ENCODE assay signal across 32 cellular contexts in the genomic region with DNA sequence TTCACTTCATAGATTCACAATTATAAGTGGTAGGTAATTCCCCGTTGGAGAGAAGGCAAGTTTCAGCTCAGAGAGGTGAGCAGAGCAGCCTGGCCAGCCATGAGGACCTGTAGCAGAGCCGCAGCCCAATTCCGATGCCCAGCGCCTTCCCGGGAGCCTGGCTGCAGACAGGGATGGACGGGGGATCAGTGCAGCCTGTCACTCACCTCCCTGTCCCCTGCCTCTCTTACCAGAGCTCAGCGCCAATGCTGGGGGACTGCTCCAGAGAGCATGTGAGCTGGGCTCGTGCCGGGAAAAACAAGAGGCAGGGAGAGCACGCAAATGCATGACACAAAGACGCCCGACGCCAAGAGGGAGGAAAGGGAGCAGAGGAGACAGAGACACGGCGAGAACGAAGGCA.
"Had no signal": no experiment of that assay in that cellular context is flagged by ENCODE, and none has a peak within 500 bp of the region (broad histone marks: within the 10 kb centered on the region; RNA-seq: fewer than 3 reads in every experiment).

No MANE protein-coding gene starts in this region.

- FAIRE-seq: keratinocyte had no signal

- H3K27me3 ChIP-seq: adrenal gland, body of pancreas, cardiac muscle cell, gastrocnemius medialis, hepatocyte, neural progenitor cell, testis, uterus had no signal

- H3K4me3 Mint-ChIP-seq: activated CD4-positive, alpha-beta memory T cell treated with anti-CD3 and anti-CD28 coated beads, Interleukin-2, amount 10 ng/mL, durations not matched to agents 7 days and 5 days; activated CD4-positive, alpha-beta T cell treated with anti-CD3 and anti-CD28 coated beads, Interleukin-2, amount 10 ng/mL, durations not matched to agents 7 days and 5 days; activated T-cell treated with anti-CD3 and anti-CD28 coated beads, Interleukin-2, amount 50 U/mL, for 24 hours; activated T-helper 17 cell treated with anti-CD3 and anti-CD28 coated beads, Interleukin-2, amount 50 U/mL, for 72 hours; dendritic cell treated with granulocyte-macrophage colony-stimulating factor and Interleukin-4, amounts not matched to agents 40 ng/mL and 50 ng/mL, for 4 days; naive thymus-derived CD8-positive, alpha-beta T cell; stimulated activated naive B cell treated with anti-CD40 and anti-IgM and Interleukin-4, amounts not matched to agents 10 μg/mL and 1 μg/mL and 100 μg/mL, for 72 hours; T-helper 1 cell treated with Interleukin-12 subunit alpha and Interleukin-12 subunit beta and Interleukin-4 antibody, amounts not matched to agents 30 μg/mL and 1 μg/mL, for 36 hours; type B pancreatic cell; WTC11 had no signal

- H3K4me2 ChIP-seq: hepatocyte, neural progenitor cell had no signal

- H3K27ac Mint-ChIP-seq: activated CD4-positive, alpha-beta memory T cell treated with anti-CD3 and anti-CD28 coated beads, Interleukin-2, amount 10 ng/mL, durations not matched to agents 7 days and 5 days; activated CD4-positive, alpha-beta T cell treated with anti-CD3 and anti-CD28 coated beads, Interleukin-2, amount 10 ng/mL, durations not matched to agents 7 days and 5 days; activated naive CD4-positive, alpha-beta T cell treated with anti-CD3 and anti-CD28 coated beads, Interleukin-2, amount 50 U/mL, for 72 hours; activated T-cell treated with anti-CD3 and anti-CD28 coated beads, Interleukin-2, amount 50 U/mL, for 24 hours; activated T-helper 17 cell treated with anti-CD3 and anti-CD28 coated beads, Interleukin-2, amount 50 U/mL, for 72 hours; stimulated activated naive B cell treated with anti-CD40 and anti-IgM and Interleukin-4, amounts not matched to agents 10 μg/mL and 1 μg/mL and 100 μg/mL, for 72 hours; T-helper 1 cell treated with Interleukin-12 subunit alpha and Interleukin-12 subunit beta and Interleukin-4 antibody, amounts not matched to agents 30 μg/mL and 1 μg/mL, for 36 hours; type B pancreatic cell; WTC11 had no signal

- H2AFZ ChIP-seq: hepatocyte, neural progenitor cell had no signal

- H3K27me3 Mint-ChIP-seq: activated CD4-positive, alpha-beta memory T cell treated with anti-CD3 and anti-CD28 coated beads, Interleukin-2, amount 10 ng/mL, durations not matched to agents 7 days and 5 days; activated CD4-positive, alpha-beta T cell treated with anti-CD3 and anti-CD28 coated beads, Interleukin-2, amount 10 ng/mL, durations not matched to agents 7 days and 5 days; activated T-cell treated with anti-CD3 and anti-CD28 coated beads, Interleukin-2, amount 50 U/mL, for 24 hours; activated T-helper 17 cell treated with anti-CD3 and anti-CD28 coated beads, Interleukin-2, amount 50 U/mL, for 72 hours; dendritic cell treated with granulocyte-macrophage colony-stimulating factor and Interleukin-4, amounts not matched to agents 40 ng/mL and 50 ng/mL, for 4 days; naive thymus-derived CD8-positive, alpha-beta T cell; type B pancreatic cell had no signal

- ATAC-seq: activated naive CD4-positive, alpha-beta T cell treated with anti-CD3 and anti-CD28 coated beads, Interleukin-2, amount 50 U/mL, for 72 hours; activated T-helper 17 cell treated with anti-CD3 and anti-CD28 coated beads, Interleukin-2, amount 50 U/mL, for 72 hours; body of pancreas; gastrocnemius medialis; left colon; naive thymus-derived CD8-positive, alpha-beta T cell; right cardiac atrium; stimulated activated naive B cell treated with anti-CD40 and anti-IgM and Interleukin-4, amounts not matched to agents 10 μg/mL and 1 μg/mL and 100 μg/mL, for 72 hours; WTC11 had no signal

- H3K27ac ChIP-seq: adrenal gland, body of pancreas, cardiac muscle cell, epithelial cell of prostate, gastrocnemius medialis, hepatocyte, neural progenitor cell, testis, uterus had no signal

- H3K36me3 Mint-ChIP-seq: activated naive CD4-positive, alpha-beta T cell treated with anti-CD3 and anti-CD28 coated beads, Interleukin-2, amount 50 U/mL, for 72 hours; naive thymus-derived CD8-positive, alpha-beta T cell; neural progenitor cell; stimulated activated naive B cell treated with anti-CD40 and anti-IgM and Interleukin-4, amounts not matched to agents 10 μg/mL and 1 μg/mL and 100 μg/mL, for 72 hours had no signal

- H3K36me3 ChIP-seq: adrenal gland, cardiac muscle cell, gastrocnemius medialis, neural progenitor cell, uterus had no signal

- DNase-seq: activated CD4-positive, alpha-beta memory T cell treated with anti-CD3 and anti-CD28 coated beads, Interleukin-2, amount 10 ng/mL, durations not matched to agents 7 days and 5 days; activated CD4-positive, alpha-beta T cell treated with anti-CD3 and anti-CD28 coated beads for 1 hour; activated CD4-positive, alpha-beta T cell treated with anti-CD3 and anti-CD28 coated beads, Interleukin-2, amount 10 ng/mL, durations not matched to agents 7 days and 5 days; activated CD8-positive, alpha-beta memory T cell treated with anti-CD3 and anti-CD28 coated beads, Interleukin-2, amount 50 U/mL, for 48 hours; activated naive CD4-positive, alpha-beta T cell; activated T-cell treated with anti-CD3 and anti-CD28 coated beads, Interleukin-2, amount 50 U/mL, for 24 hours; adrenal gland; body of pancreas; cerebellar nuclear complex; gastrocnemius medialis; glutamatergic neuron; left colon; midbrain; naive thymus-derived CD8-positive, alpha-beta T cell; right cardiac atrium; stimulated activated CD4-positive, alpha-beta T cell treated with anti-CD3 and anti-CD28 coated beads, Interleukin-15, amount 100 ng/mL, for 24 hours; stimulated activated CD4-positive, alpha-beta T cell treated with anti-CD3 and anti-CD28 coated beads, Interleukin-2, amount 100 ng/mL, for 24 hours; stimulated activated naive B cell treated with anti-CD40 and anti-IgM and Interleukin-4, amounts not matched to agents 10 μg/mL and 1 μg/mL and 100 μg/mL, for 72 hours; T1000; testis; uterus had no signal

- H3K9me3 Mint-ChIP-seq: activated T-helper 17 cell treated with anti-CD3 and anti-CD28 coated beads, Interleukin-2, amount 50 U/mL, for 72 hours; dendritic cell treated with granulocyte-macrophage colony-stimulating factor and Interleukin-4, amounts not matched to agents 40 ng/mL and 50 ng/mL, for 4 days had no signal

- H3K9ac ChIP-seq: neural progenitor cell had no signal

- H3K4me1 Mint-ChIP-seq: activated CD4-positive, alpha-beta memory T cell treated with anti-CD3 and anti-CD28 coated beads, Interleukin-2, amount 10 ng/mL, durations not matched to agents 7 days and 5 days; activated CD4-positive, alpha-beta T cell treated with anti-CD3 and anti-CD28 coated beads, Interleukin-2, amount 10 ng/mL, durations not matched to agents 7 days and 5 days; activated T-helper 17 cell treated with anti-CD3 and anti-CD28 coated beads, Interleukin-2, amount 50 U/mL, for 72 hours; stimulated activated naive B cell treated with anti-CD40 and anti-IgM and Interleukin-4, amounts not matched to agents 10 μg/mL and 1 μg/mL and 100 μg/mL, for 72 hours had no signal

- H3K4me1 ChIP-seq: body of pancreas, testis had no signal

- H3K79me2 ChIP-seq: hepatocyte had no signal

- H3K9me3 ChIP-seq: adrenal gland, body of pancreas, gastrocnemius medialis, testis, uterus had no signal

- H3K4me3 ChIP-seq: adrenal gland, body of pancreas, cardiac muscle cell, gastrocnemius medialis, hepatocyte, neural progenitor cell, testis, uterus had no signal
